In genomic region chr22:22867996-22868715, GRCh38 we compare ENCODE assay signal across 16 cellular contexts. TPM values are rescaled to one million over a fixed set of nuclear protein-coding genes. Genes with fewer than 3 reads are reported as not detected.
"Had no signal": no experiment of that assay in that cellular context is flagged by ENCODE, and none has a peak within 500 bp of the region (broad histone marks: within the 10 kb centered on the region; RNA-seq: fewer than 3 reads in every experiment).

No MANE protein-coding gene starts in this region.

- H3K4me1 Mint-ChIP-seq: neural crest cell had no signal

- H3K4me3 Mint-ChIP-seq: neural crest cell, T-helper 17 cell had no signal

- H3K36me3 ChIP-seq: adrenal gland, thyroid gland, WERI-Rb-1 had no signal

- H3K27me3 ChIP-seq: adrenal gland, thyroid gland had no signal

- H3K27ac Mint-ChIP-seq: activated T-helper 2 cell treated with anti-CD3 and anti-CD28 coated beads, Interferon-gamma antibody, Interleukin-2, Interleukin-4, amounts not matched to agents 10 μg/mL and 5 μg/mL and 100 μg/mL, durations not matched to agents 14 hours and 24 hours and 36 hours had no signal

- H3K9me3 Mint-ChIP-seq: activated T-helper 2 cell treated with anti-CD3 and anti-CD28 coated beads, Interferon-gamma antibody, Interleukin-2, Interleukin-4, amounts not matched to agents 10 μg/mL and 5 μg/mL and 100 μg/mL, durations not matched to agents 14 hours and 24 hours and 36 hours; neural crest cell had no signal

- H3K4me1 ChIP-seq: adrenal gland had no signal

- H3K27me3 Mint-ChIP-seq: T-helper 17 cell had no signal

- H3K27ac ChIP-seq: adrenal gland, thyroid gland, WERI-Rb-1 had no signal

- DNase-seq: activated naive CD4-positive, alpha-beta T cell treated with anti-CD3 and anti-CD28 coated beads, Interleukin-2, amount 50 U/mL, for 16 hours; activated T-cell treated with anti-CD3 and anti-CD28 coated beads, Interleukin-2, amount 50 U/mL, for 1 hour; T-helper 17 cell; thyroid gland; WERI-Rb-1 had no signal

- FAIRE-seq: colon, islet of Langerhans had no signal

- H3K9me3 ChIP-seq: adrenal gland, thyroid gland had no signal

- ATAC-seq: esophagus mucosa, sciatic nerve, T-helper 17 cell had no signal

- H3K4me3 ChIP-seq: adrenal gland, thyroid gland had no signal

RNA-seq across cellular contexts. Expression of gene IGLL5, which starts 19.5 kb away (rescaled TPM):
- total RNA-seq: activated T-helper 2 cell treated with anti-CD3 and anti-CD28 coated beads, Interferon-gamma antibody, Interleukin-2, Interleukin-4, amounts not matched to agents 10 μg/mL and 5 μg/mL and 100 μg/mL, durations not matched to agents 14 hours and 24 hours and 36 hours; cardiac septum; lung microvascular endothelial cell; neural crest cell; osteocyte; pulmonary artery endothelial cell had no signal
